ENCODE assay signal across 8 cellular contexts in the genomic region with DNA sequence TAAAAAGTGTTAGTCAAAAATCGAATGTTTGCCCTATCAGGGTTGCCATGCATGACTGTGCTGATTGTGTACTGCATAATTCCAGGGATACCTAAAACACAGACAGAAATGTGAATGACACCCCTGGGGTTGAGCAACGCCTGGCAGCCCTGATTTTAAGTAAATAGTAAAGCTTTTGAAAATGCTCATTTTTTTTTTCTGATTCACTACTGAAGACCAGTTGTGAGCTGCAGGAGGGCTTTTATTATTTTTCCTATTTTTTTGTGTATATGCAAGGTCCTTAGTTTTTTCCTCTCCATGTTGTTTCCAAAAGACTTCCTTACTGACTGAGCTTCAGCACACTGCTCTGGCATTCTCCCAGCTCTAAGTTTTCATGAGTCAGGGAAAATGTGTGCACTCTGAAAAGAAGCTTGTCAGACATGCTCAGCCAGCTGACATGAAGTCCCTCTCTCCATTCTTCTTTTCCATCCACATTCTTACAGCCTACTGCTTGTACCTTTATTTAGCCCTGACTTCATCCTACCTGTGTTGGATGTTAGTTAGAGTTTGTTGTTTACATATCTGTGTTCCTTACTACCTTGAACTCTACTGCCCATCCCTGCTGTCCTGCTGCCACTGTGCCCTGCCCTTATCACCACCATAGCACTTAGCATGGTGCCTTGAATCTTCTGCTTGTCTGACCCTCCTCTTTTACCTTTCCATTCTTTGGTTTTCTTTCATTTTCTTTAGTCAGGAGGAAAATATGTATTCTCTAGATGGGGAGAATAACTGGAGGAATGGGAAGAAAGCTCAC.
A peak's percentile ranks its signal among the peaks of the same experiment; 100 is the strongest.
DNase-seq lines count a peak whose midpoint lies in the region; ATAC-seq and TF ChIP-seq lines count a peak whose summit lies in the region.

No MANE protein-coding gene starts in this region.

- peaks cover 48% of the 10 kb centered on the region for H3K4me1 Mint-ChIP-seq in activated CD4-positive, alpha-beta T cell treated with anti-CD3 and anti-CD28 coated beads for 36 hours
- peaks cover 25% of the 10 kb centered on the region for H3K4me1 Mint-ChIP-seq in T-helper 17 cell

- no peak overlapping the region for H3K4me3 ChIP-seq in fibroblast of villous mesenchyme (ENCODE audit: low read depth, low read length)

- no peaks in the 10 kb centered on the region for H3K36me3 Mint-ChIP-seq in activated CD4-positive, alpha-beta T cell treated with anti-CD3 and anti-CD28 coated beads for 36 hours (ENCODE audit: low read depth)
- H3K36me3 Mint-ChIP-seq in T-helper 17 cell (ENCODE audit: low read depth): peaks cover 2% of the 10 kb centered on the region

- CTCF ChIA-PET in activated CD4-positive, alpha-beta T cell treated with anti-CD3 and anti-CD28 coated beads for 36 hours (lab: Charles Lee): interaction anchor here (0.7 to 2.6 kb wide), 5 partner anchors 15 to 129 kb away, joined by 3 to 17 read pairs (median 3); no protein-coding TSS in a partner anchor

- peak; percentile 18 for DNase-seq in activated CD4-positive, alpha-beta T cell treated with anti-CD3 and anti-CD28 coated beads for 36 hours
- DNase-seq in activated CD4-positive, alpha-beta T cell treated with anti-CD3 and anti-CD28 coated beads, Interleukin-2, amount 50 U/mL, for 48 hours: no peak
- DNase-seq in T-helper 17 cell (no peak), fibroblast of villous mesenchyme (ENCODE audit: low read depth) (peak; percentile 73), activated gamma-delta T cell treated with Interleukin-2 at 50 U/mL for 16 hours (no peak)
- DNase-seq in stimulated activated naive CD8-positive, alpha-beta T cell treated with anti-CD3 and anti-CD28 coated beads, Interleukin-15, Interleukin-2, amounts not matched to agents 100 U/mL and 50 U/mL, for 24 hours: no peak
- DNase-seq in stimulated activated CD4-positive, alpha-beta T cell treated with anti-CD3 and anti-CD28 coated beads, Interleukin-12 subunit alpha, Interleukin-12 subunit beta, amount 100 ng/mL, for 4 hours: no peak

- H3K27ac Mint-ChIP-seq in activated CD4-positive, alpha-beta T cell treated with anti-CD3 and anti-CD28 coated beads for 36 hours: peak overlapping the region; percentile 81
- peak overlapping the region; percentile 89 for H3K27ac Mint-ChIP-seq in T-helper 17 cell

- ATAC-seq in activated CD4-positive, alpha-beta T cell treated with anti-CD3 and anti-CD28 coated beads for 36 hours: peak; percentile 39
- ATAC-seq in T-helper 17 cell (no peak), GM21423 (IDR thresholded peaks at IDR 0.05; ENCODE audit: unreplicated experiment) (no peak)
- peak; percentile 65 for ATAC-seq in stimulated activated naive CD8-positive, alpha-beta T cell treated with anti-CD3 and anti-CD28 coated beads, Interleukin-15, Interleukin-2, amounts not matched to agents 100 U/mL and 50 U/mL, for 24 hours

- intact Hi-C loops in activated CD4-positive, alpha-beta T cell treated with anti-CD3 and anti-CD28 coated beads for 36 hours (cut with DNase I, micrococcal nuclease): loop anchor here (1.0 to 5.0 kb wide), 5 partner anchors 8 to 87 kb away; a partner anchor contains a TSS

- no peaks in the 10 kb centered on the region for H3K9me3 ChIP-seq in T-helper 17 cell (ENCODE audit: control insufficient read depth, low read length, poor library complexity, severe bottlenecking)

- peaks cover 4% of the 10 kb centered on the region for H3K27me3 Mint-ChIP-seq in activated CD4-positive, alpha-beta T cell treated with anti-CD3 and anti-CD28 coated beads for 36 hours
- H3K27me3 Mint-ChIP-seq in T-helper 17 cell: no peaks in the 10 kb centered on the region

- H3K4me3 Mint-ChIP-seq in activated CD4-positive, alpha-beta T cell treated with anti-CD3 and anti-CD28 coated beads for 36 hours: no peak overlapping the region
- peak overlapping the region; percentile 31 for H3K4me3 Mint-ChIP-seq in T-helper 17 cell

- no peaks in the 10 kb centered on the region for H3K9me3 Mint-ChIP-seq in activated CD4-positive, alpha-beta T cell treated with anti-CD3 and anti-CD28 coated beads for 36 hours (ENCODE audit: low read depth)

- POLR2A ChIA-PET in activated CD4-positive, alpha-beta T cell treated with anti-CD3 and anti-CD28 coated beads for 36 hours (lab: Charles Lee): interaction anchor here (0.7 kb wide), 1 partner anchor 8 kb away, joined by 3 read pairs; no protein-coding TSS in a partner anchor

- TF ChIP-seq CTCF in fibroblast of villous mesenchyme (IDR thresholded peaks at IDR 0.05; ENCODE audit: insufficient read depth, low read depth, low read length): no peak

Comparison
In these comparisons a context has a peak if more than half of its experiments do, and no peak if none do; other contexts are left out.
1. DNase-seq: peak in activated CD4-positive, alpha-beta T cell treated with anti-CD3 and anti-CD28 coated beads for 36 hours (single experiment) and fibroblast of villous mesenchyme (single experiment); none in activated CD4-positive, alpha-beta T cell treated with anti-CD3 and anti-CD28 coated beads, Interleukin-2, amount 50 U/mL, for 48 hours (0 of 2), T-helper 17 cell (0 of 3), stimulated activated naive CD8-positive, alpha-beta T cell treated with anti-CD3 and anti-CD28 coated beads, Interleukin-15, Interleukin-2, amounts not matched to agents 100 U/mL and 50 U/mL, for 24 hours (single experiment), stimulated activated CD4-positive, alpha-beta T cell treated with anti-CD3 and anti-CD28 coated beads, Interleukin-12 subunit alpha, Interleukin-12 subunit beta, amount 100 ng/mL, for 4 hours (single experiment) and activated gamma-delta T cell treated with Interleukin-2 at 50 U/mL for 16 hours (single experiment).
2. ATAC-seq: peak in activated CD4-positive, alpha-beta T cell treated with anti-CD3 and anti-CD28 coated beads for 36 hours (single experiment) and stimulated activated naive CD8-positive, alpha-beta T cell treated with anti-CD3 and anti-CD28 coated beads, Interleukin-15, Interleukin-2, amounts not matched to agents 100 U/mL and 50 U/mL, for 24 hours (single experiment); none in T-helper 17 cell (single experiment) and GM21423 (single experiment).